ENCODE assay signal across 1 cellular context in the genomic region with DNA sequence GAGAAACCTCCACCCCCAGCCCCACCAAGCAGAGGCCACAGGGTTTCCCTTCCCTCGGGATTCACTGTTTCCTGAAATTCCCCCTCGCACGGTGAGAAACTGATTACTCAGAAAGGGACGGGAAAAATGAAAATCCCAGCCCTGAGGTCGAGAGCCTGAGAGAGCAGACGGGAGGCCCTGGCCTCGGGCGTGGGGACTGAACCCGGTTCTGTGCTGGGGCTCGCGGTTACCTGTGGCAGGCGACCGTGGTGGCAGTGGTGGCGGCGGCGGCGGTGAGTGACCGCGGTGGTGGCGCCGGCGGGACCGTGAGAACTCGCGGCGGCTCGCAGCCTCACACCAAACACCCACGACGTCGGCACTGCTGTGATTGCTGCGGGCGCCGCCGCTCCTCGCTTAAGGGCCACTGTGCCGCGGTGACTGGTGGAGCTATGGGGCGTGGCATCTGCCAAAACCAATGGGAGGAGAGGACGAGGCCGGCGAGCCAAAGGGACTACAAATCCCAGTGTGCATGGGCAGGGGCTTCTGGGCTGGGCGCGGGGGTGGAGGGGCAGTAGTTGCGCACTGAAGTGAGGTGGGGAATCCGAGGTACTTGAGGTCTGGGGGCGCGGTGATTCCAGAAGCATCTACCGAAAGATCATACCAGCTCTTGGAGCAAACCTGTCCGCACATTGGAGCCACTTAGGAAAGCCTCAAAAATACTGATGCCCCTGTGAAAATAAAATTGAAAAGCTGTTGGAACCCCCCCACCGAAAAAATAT.
TF ChIP-seq lines count a peak whose summit lies in the region.

LGMN (minus strand) TSS at position 369 of the 758 bp plus-strand sequence. CDS start 15,841 bp downstream, outside the sequence.

TF ChIP-seq in HepG2, 621 proteins besides CTCF, POLR2A, EP300 and RAD21 (continued from another document and continues in another):
- peak; percentile 87 for TF ChIP-seq PHF8 (CRISPR knock-in tag; IDR thresholded peaks at IDR 0.05)
- TF ChIP-seq ARNT2 (CRISPR knock-in tag; IDR thresholded peaks at IDR 0.05; ENCODE audit: low read depth) = peak; percentile 88; the same call in 1 of the 2 replicates
- TF ChIP-seq ZNF354B (CRISPR knock-in tag; IDR thresholded peaks at IDR 0.05) = no peak
- TF ChIP-seq ZNF230 (CRISPR knock-in tag; IDR thresholded peaks at IDR 0.05) = peak; percentile 93
- TF ChIP-seq IRF2 (CRISPR knock-in tag; IDR thresholded peaks at IDR 0.05) = peak; percentile 74
- no peak for TF ChIP-seq TRAFD1 (CRISPR knock-in tag; IDR thresholded peaks at IDR 0.05; ENCODE audit: borderline replicate concordance)
- TF ChIP-seq MIER2 (CRISPR knock-in tag; IDR thresholded peaks at IDR 0.05) = no peak
- TF ChIP-seq SP5 (CRISPR knock-in tag; IDR thresholded peaks at IDR 0.05; ENCODE audit: borderline replicate concordance, low read depth) = no peak
- TF ChIP-seq, protein P1, sequence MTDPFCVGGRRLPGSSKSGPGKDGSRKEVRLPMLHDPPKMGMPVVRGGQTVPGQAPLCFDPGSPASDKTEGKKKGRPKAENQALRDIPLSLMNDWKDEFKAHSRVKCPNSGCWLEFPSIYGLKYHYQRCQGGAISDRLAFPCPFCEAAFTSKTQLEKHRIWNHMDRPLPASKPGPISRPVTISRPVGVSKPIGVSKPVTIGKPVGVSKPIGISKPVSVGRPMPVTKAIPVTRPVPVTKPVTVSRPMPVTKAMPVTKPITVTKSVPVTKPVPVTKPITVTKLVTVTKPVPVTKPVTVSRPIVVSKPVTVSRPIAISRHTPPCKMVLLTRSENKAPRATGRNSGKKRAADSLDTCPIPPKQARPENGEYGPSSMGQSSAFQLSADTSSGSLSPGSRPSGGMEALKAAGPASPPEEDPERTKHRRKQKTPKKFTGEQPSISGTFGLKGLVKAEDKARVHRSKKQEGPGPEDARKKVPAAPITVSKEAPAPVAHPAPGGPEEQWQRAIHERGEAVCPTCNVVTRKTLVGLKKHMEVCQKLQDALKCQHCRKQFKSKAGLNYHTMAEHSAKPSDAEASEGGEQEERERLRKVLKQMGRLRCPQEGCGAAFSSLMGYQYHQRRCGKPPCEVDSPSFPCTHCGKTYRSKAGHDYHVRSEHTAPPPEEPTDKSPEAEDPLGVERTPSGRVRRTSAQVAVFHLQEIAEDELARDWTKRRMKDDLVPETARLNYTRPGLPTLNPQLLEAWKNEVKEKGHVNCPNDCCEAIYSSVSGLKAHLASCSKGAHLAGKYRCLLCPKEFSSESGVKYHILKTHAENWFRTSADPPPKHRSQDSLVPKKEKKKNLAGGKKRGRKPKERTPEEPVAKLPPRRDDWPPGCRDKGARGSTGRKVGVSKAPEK (CRISPR knock-in tag; IDR thresholded peaks at IDR 0.05; ENCODE audit: borderline replicate concordance) = no peak
- no peak for TF ChIP-seq TMF1 (CRISPR knock-in tag; IDR thresholded peaks at IDR 0.05; ENCODE audit: low read depth)
- TF ChIP-seq, protein P2, sequence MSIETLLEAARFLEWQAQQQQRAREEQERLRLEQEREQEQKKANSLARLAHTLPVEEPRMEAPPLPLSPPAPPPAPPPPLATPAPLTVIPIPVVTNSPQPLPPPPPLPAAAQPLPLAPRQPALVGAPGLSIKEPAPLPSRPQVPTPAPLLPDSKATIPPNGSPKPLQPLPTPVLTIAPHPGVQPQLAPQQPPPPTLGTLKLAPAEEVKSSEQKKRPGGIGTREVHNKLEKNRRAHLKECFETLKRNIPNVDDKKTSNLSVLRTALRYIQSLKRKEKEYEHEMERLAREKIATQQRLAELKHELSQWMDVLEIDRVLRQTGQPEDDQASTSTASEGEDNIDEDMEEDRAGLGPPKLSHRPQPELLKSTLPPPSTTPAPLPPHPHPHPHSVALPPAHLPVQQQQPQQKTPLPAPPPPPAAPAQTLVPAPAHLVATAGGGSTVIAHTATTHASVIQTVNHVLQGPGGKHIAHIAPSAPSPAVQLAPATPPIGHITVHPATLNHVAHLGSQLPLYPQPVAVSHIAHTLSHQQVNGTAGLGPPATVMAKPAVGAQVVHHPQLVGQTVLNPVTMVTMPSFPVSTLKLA (IDR thresholded peaks at IDR 0.05) = no peak
- peak; percentile 92 for TF ChIP-seq ZNF143 (CRISPR knock-in tag; IDR thresholded peaks at IDR 0.05)
- no peak for TF ChIP-seq KLF11 (CRISPR knock-in tag; IDR thresholded peaks at IDR 0.05)
- TF ChIP-seq, protein P3, sequence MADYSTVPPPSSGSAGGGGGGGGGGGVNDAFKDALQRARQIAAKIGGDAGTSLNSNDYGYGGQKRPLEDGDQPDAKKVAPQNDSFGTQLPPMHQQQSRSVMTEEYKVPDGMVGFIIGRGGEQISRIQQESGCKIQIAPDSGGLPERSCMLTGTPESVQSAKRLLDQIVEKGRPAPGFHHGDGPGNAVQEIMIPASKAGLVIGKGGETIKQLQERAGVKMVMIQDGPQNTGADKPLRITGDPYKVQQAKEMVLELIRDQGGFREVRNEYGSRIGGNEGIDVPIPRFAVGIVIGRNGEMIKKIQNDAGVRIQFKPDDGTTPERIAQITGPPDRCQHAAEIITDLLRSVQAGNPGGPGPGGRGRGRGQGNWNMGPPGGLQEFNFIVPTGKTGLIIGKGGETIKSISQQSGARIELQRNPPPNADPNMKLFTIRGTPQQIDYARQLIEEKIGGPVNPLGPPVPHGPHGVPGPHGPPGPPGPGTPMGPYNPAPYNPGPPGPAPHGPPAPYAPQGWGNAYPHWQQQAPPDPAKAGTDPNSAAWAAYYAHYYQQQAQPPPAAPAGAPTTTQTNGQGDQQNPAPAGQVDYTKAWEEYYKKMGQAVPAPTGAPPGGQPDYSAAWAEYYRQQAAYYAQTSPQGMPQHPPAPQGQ (CRISPR knock-in tag; IDR thresholded peaks at IDR 0.05; ENCODE audit: borderline replicate concordance) = no peak
- no peak for TF ChIP-seq PRPF4 (IDR thresholded peaks at IDR 0.05; ENCODE audit: low read depth, low read length, poor library complexity, severe bottlenecking)
- TF ChIP-seq ZNF251 (CRISPR knock-in tag; IDR thresholded peaks at IDR 0.05) = no peak
- no peak; the same call in 1 of the 2 replicates for TF ChIP-seq MAF1 (CRISPR knock-in tag; IDR thresholded peaks at IDR 0.05; ENCODE audit: borderline replicate concordance)
- TF ChIP-seq MED8 (CRISPR knock-in tag; IDR thresholded peaks at IDR 0.05; ENCODE audit: insufficient replicate concordance) = no peak
- no peak for TF ChIP-seq ZSCAN20 (CRISPR knock-in tag; IDR thresholded peaks at IDR 0.05; ENCODE audit: borderline replicate concordance)
- no peak for TF ChIP-seq HDAC6 (IDR thresholded peaks at IDR 0.05; ENCODE audit: low read depth, low read length)
- TF ChIP-seq RXRA (CRISPR knock-in tag; IDR thresholded peaks at IDR 0.05) = peak; percentile 36; the same call in 1 of the 2 replicates
- 0 out of 2 replicates have a peak, but pooled peaks have one; percentile 72 for TF ChIP-seq ZNF558 (CRISPR knock-in tag; IDR thresholded peaks at IDR 0.05; ENCODE audit: borderline replicate concordance)
- TF ChIP-seq, protein P4, sequence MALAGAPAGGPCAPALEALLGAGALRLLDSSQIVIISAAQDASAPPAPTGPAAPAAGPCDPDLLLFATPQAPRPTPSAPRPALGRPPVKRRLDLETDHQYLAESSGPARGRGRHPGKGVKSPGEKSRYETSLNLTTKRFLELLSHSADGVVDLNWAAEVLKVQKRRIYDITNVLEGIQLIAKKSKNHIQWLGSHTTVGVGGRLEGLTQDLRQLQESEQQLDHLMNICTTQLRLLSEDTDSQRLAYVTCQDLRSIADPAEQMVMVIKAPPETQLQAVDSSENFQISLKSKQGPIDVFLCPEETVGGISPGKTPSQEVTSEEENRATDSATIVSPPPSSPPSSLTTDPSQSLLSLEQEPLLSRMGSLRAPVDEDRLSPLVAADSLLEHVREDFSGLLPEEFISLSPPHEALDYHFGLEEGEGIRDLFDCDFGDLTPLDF (CRISPR knock-in tag; IDR thresholded peaks at IDR 0.05) = no peak; the same call in 1 of the 2 replicates
- TF ChIP-seq ZNF790 (CRISPR knock-in tag; IDR thresholded peaks at IDR 0.05; ENCODE audit: borderline replicate concordance) = 0 out of 2 replicates have a peak, but pooled peaks have one; percentile 78
- TF ChIP-seq, protein P5, sequence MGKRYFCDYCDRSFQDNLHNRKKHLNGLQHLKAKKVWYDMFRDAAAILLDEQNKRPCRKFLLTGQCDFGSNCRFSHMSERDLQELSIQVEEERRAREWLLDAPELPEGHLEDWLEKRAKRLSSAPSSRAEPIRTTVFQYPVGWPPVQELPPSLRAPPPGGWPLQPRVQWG (CRISPR knock-in tag; IDR thresholded peaks at IDR 0.05; ENCODE audit: borderline replicate concordance, low read depth) = no peak
- no peak for TF ChIP-seq MED13 (CRISPR knock-in tag; IDR thresholded peaks at IDR 0.05)
- TF ChIP-seq ZNF780A (CRISPR knock-in tag; IDR thresholded peaks at IDR 0.05) = no peak
- no peak for TF ChIP-seq RBAK (CRISPR knock-in tag; IDR thresholded peaks at IDR 0.05)
- no peak for TF ChIP-seq ZBTB1 (CRISPR knock-in tag; IDR thresholded peaks at IDR 0.05; ENCODE audit: borderline replicate concordance)
- no peak for TF ChIP-seq SMC3 (IDR thresholded peaks at IDR 0.05; ENCODE audit: low read length)
- peak; percentile 95 for TF ChIP-seq KMT2A (CRISPR knock-in tag; IDR thresholded peaks at IDR 0.05)
- peak; percentile 41; the same call in 1 of the 2 replicates for TF ChIP-seq PHF20 (CRISPR knock-in tag; IDR thresholded peaks at IDR 0.05)
- TF ChIP-seq SATB2 (CRISPR knock-in tag; IDR thresholded peaks at IDR 0.05) = no peak
- TF ChIP-seq NFKB2 (CRISPR knock-in tag; IDR thresholded peaks at IDR 0.05; ENCODE audit: borderline replicate concordance) = peak; percentile 48; the same call in 1 of the 2 replicates
- TF ChIP-seq CBX5 (CRISPR knock-in tag; IDR thresholded peaks at IDR 0.05; ENCODE audit: borderline replicate concordance) = 0 out of 2 replicates have a peak, but pooled peaks have one; percentile 38
- TF ChIP-seq CREB1 (IDR thresholded peaks at IDR 0.05) = peak; percentile 58
- peak; percentile 76 for TF ChIP-seq CREB1 (CRISPR knock-in tag; IDR thresholded peaks at IDR 0.05)
- TF ChIP-seq, protein P6, sequence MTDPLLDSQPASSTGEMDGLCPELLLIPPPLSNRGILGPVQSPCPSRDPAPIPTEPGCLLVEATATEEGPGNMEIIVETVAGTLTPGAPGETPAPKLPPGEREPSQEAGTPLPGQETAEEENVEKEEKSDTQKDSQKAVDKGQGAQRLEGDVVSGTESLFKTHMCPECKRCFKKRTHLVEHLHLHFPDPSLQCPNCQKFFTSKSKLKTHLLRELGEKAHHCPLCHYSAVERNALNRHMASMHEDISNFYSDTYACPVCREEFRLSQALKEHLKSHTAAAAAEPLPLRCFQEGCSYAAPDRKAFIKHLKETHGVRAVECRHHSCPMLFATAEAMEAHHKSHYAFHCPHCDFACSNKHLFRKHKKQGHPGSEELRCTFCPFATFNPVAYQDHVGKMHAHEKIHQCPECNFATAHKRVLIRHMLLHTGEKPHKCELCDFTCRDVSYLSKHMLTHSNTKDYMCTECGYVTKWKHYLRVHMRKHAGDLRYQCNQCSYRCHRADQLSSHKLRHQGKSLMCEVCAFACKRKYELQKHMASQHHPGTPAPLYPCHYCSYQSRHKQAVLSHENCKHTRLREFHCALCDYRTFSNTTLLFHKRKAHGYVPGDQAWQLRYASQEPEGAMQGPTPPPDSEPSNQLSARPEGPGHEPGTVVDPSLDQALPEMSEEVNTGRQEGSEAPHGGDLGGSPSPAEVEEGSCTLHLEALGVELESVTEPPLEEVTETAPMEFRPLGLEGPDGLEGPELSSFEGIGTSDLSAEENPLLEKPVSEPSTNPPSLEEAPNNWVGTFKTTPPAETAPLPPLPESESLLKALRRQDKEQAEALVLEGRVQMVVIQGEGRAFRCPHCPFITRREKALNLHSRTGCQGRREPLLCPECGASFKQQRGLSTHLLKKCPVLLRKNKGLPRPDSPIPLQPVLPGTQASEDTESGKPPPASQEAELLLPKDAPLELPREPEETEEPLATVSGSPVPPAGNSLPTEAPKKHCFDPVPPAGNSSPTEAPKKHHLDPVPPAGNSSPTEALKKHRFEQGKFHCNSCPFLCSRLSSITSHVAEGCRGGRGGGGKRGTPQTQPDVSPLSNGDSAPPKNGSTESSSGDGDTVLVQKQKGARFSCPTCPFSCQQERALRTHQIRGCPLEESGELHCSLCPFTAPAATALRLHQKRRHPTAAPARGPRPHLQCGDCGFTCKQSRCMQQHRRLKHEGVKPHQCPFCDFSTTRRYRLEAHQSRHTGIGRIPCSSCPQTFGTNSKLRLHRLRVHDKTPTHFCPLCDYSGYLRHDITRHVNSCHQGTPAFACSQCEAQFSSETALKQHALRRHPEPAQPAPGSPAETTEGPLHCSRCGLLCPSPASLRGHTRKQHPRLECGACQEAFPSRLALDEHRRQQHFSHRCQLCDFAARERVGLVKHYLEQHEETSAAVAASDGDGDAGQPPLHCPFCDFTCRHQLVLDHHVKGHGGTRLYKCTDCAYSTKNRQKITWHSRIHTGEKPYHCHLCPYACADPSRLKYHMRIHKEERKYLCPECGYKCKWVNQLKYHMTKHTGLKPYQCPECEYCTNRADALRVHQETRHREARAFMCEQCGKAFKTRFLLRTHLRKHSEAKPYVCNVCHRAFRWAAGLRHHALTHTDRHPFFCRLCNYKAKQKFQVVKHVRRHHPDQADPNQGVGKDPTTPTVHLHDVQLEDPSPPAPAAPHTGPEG (CRISPR knock-in tag; IDR thresholded peaks at IDR 0.05) = peak; percentile 52; the same call in 1 of the 2 replicates
- no peak for TF ChIP-seq MTA3 (CRISPR knock-in tag; IDR thresholded peaks at IDR 0.05)
- peak; percentile 97 for TF ChIP-seq ZNF10 (CRISPR knock-in tag; IDR thresholded peaks at IDR 0.05; ENCODE audit: borderline replicate concordance, low read depth)
- no peak for TF ChIP-seq U2AF1 (optimal IDR thresholded peaks at IDR 0.05; ENCODE audit: low read depth, low read length)
- TF ChIP-seq MAX (IDR thresholded peaks at IDR 0.05) = peak; percentile 89
- peak; percentile 52; the same call in 1 of the 2 replicates for TF ChIP-seq ELF3 (CRISPR knock-in tag; IDR thresholded peaks at IDR 0.05)
- TF ChIP-seq MATR3 (CRISPR knock-in tag; IDR thresholded peaks at IDR 0.05) = no peak
- no peak for TF ChIP-seq ZNF589 (CRISPR knock-in tag; conservative IDR thresholded peaks at IDR 0.05)
- TF ChIP-seq, protein P7, sequence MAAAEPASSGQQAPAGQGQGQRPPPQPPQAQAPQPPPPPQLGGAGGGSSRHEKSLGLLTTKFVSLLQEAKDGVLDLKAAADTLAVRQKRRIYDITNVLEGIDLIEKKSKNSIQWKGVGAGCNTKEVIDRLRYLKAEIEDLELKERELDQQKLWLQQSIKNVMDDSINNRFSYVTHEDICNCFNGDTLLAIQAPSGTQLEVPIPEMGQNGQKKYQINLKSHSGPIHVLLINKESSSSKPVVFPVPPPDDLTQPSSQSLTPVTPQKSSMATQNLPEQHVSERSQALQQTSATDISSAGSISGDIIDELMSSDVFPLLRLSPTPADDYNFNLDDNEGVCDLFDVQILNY (CRISPR knock-in tag; conservative IDR thresholded peaks at IDR 0.05) = peak; percentile 71
- TF ChIP-seq CC2D1A (CRISPR knock-in tag; IDR thresholded peaks at IDR 0.05) = no peak
- peak; percentile 67 for TF ChIP-seq PITX1 (CRISPR knock-in tag; IDR thresholded peaks at IDR 0.05)
